ENCODE assay signal across 10 cellular contexts in the genomic region with DNA sequence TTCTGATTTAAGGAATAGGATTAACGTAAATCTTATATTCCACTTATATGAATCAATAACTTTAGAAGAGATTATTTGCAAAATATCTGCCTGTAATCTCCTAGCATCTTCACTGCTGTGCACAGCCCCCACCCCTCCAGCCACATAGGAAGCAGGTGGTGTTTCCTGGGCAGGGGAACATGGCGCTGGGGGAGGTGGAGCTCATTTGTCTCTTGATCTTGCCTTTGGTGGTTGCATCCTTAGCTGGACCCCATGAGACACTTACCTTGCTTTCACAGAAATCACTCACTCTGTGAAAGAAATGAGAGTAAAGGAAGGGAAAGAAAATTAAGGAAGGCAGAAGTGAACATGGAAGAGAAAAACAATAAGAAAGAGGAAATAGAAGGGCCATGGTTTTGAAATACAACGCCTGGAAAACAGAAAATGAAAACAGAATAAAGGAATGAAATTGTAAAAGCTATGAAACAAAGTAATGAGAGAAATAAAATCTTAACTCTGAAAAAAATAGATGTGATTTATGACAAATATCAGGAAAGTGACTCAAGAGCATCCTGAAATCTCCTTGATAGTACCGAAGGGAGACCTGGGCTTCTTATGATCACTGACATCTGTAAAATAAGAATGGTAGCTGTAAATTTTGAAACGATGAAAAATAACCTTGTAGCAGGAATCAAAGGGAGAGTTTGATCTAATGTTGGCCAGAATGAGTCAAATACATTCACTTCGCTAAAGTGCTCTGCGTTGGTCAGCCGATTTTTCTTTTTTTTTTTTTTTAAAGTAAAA. TPM values are rescaled to one million over a fixed set of nuclear protein-coding genes. Genes with fewer than 3 reads are reported as not detected.
DNase-seq lines count a peak whose midpoint lies in the region; ATAC-seq, FAIRE-seq and TF ChIP-seq lines count a peak whose summit lies in the region.
"Had no signal": no experiment of that assay in that cellular context is flagged by ENCODE, and none has a peak within 500 bp of the region (broad histone marks: within the 10 kb centered on the region; RNA-seq: fewer than 3 reads in every experiment).

No MANE protein-coding gene starts in this region.

- peak overlapping the region; percentile 52 for H4K91ac ChIP-seq in H1 (replicated peaks; ENCODE audit: insufficient read length, low read length)

- TF ChIP-seq POLR2A in H1 (IDR thresholded peaks at IDR 0.05; ENCODE audit: control extremely low read depth in 1 of 2, low read depth in 2 of 2, low read length in 2 of 2): no peak
- TF ChIP-seq POLR2A in gastroesophageal sphincter (IDR thresholded peaks at IDR 0.05): no peak

- TF ChIP-seq CTCF in H1 (IDR thresholded peaks at IDR 0.05; ENCODE audit: control extremely low read depth in 1 of 3, insufficient read depth in 1 of 3, low read depth in 1 of 3, low read length in 3 of 3) (no peak), nephron progenitor cell (IDR thresholded peaks at IDR 0.05) (no peak), GM13977 (IDR thresholded peaks at IDR 0.05; ENCODE audit: extremely low read depth, insufficient read depth, missing control alignments) (no peak), gastroesophageal sphincter (IDR thresholded peaks at IDR 0.05) (no peak)

- H4K8ac ChIP-seq in H1 (ENCODE audit: extremely low read depth, insufficient read depth, low read length): no peak overlapping the region

- H4K5ac ChIP-seq in H1 (ENCODE audit: insufficient read length, low read depth, low read length): no peak overlapping the region

- H2BK20ac ChIP-seq in H1 (ENCODE audit: low read length): peak overlapping the region; percentile 62; the same call in 1 of the 2 replicates

- H2AK5ac ChIP-seq in H1 (ENCODE audit: low read depth, low read length): no peak overlapping the region

- H4K20me1 ChIP-seq in H1 (replicated peaks in 1 of 2; ENCODE audit: control insufficient read depth in 1 of 2, insufficient read depth in 2 of 2, low read length in 2 of 2): no peaks in the 10 kb centered on the region

- peak overlapping the region in 1 of 2 experiments; percentile 27; a peak in 1 of 4 replicates for H3K4me2 ChIP-seq in H1 (ENCODE audit: insufficient read depth in 1 of 2, low read depth in 2 of 2, low read length in 2 of 2)

- no peak overlapping the region for H2BK15ac ChIP-seq in H1 (ENCODE audit: low read length)

- no peak overlapping the region for H3K23ac ChIP-seq in H1 (ENCODE audit: insufficient read length)

- H2BK12ac ChIP-seq in H1 (ENCODE audit: low read depth, low read length): peak overlapping the region; percentile 76; the same call in 1 of the 2 replicates

- 53% methylated on average over 8 of the region's 8 CpGs; no CpG with 5 or more reads in 1 of the 2 experiments for WGBS in H1 (ENCODE audit: extremely low coverage in 1 of 2, insufficient coverage in 1 of 2, insufficient read length in 1 of 2, insufficient replicate concordance in 2 of 2, low coverage in 1 of 2, low lambda C conversion rate in 2 of 2, missing lambda C conversion rate in 1 of 2), 2 experiments
- WGBS in gastroesophageal sphincter (ENCODE audit: low coverage in 1 of 2), 2 donors: 68 to 74% methylated on average over 6 to 8 of the region's 8 CpGs

- POLR2A ChIA-PET in CD4-positive, alpha-beta memory T cell (lab: Charles Lee; ENCODE audit: partially characterized antibody): interaction anchor here (0.6 to 6.0 kb wide), 21 partner anchors 8 to 1449 kb away, joined by 3 to 181 read pairs (median 5); partner anchors contain the start of genes CAB39L, INTS6, KPNA3 and RNASEH2B
- POLR2A ChIA-PET in H1 (lab: Charles Lee; ENCODE audit: partially characterized antibody): interaction anchor here (1.1 to 2.7 kb wide), 3 partner anchors 17 to 895 kb away, joined by 3 to 13 read pairs (median 4); partner anchors contain the start of gene RNASEH2B

- H3K18ac ChIP-seq in H1 (ENCODE audit: extremely low read depth, low read length): no peak overlapping the region

- H3K4me3 Mint-ChIP-seq in CD4-positive, alpha-beta memory T cell: peak overlapping the region; percentile 77 to 91 (median 84)
- no peak overlapping the region for H3K4me3 Mint-ChIP-seq in nephron progenitor cell

- H3K9me3 ChIP-seq in CD4-positive, alpha-beta memory T cell (ENCODE audit: control insufficient read depth in 1 of 2, low read length in 2 of 2): no peaks in the 10 kb centered on the region
- H3K9me3 ChIP-seq in H1 (ENCODE audit: insufficient read depth in 2 of 2, low read depth in 1 of 2, low read length in 1 of 2): no peaks in the 10 kb centered on the region; a peak in 1 of 4 replicates
- no peaks in the 10 kb centered on the region for H3K9me3 ChIP-seq in gastroesophageal sphincter

- H3K56ac ChIP-seq in H1 (replicated peaks; ENCODE audit: insufficient read length, low read depth, low read length): no peak overlapping the region

- H3K36me3 Mint-ChIP-seq in CD4-positive, alpha-beta memory T cell: peaks cover 0 to 6% of the 10 kb centered on the region in 2 donors
- H3K36me3 Mint-ChIP-seq in nephron progenitor cell (ENCODE audit: low read depth): no peaks in the 10 kb centered on the region

- peak overlapping the region; percentile 78 to 99 (median 95) for H3K27ac Mint-ChIP-seq in CD4-positive, alpha-beta memory T cell
- no peak overlapping the region for H3K27ac Mint-ChIP-seq in nephron progenitor cell

- H2AFZ ChIP-seq in H1 (ENCODE audit: low read length): no peak overlapping the region

- no peaks in the 10 kb centered on the region for H3K27me3 ChIP-seq in CD4-positive, alpha-beta memory T cell (ENCODE audit: insufficient read depth, low read length)
- H3K27me3 ChIP-seq in H1 (replicated peaks in 1 of 4; ENCODE audit: control insufficient read depth in 3 of 4, extremely low read depth in 1 of 4, insufficient read depth in 3 of 4, low read length in 3 of 4): no peaks in the 10 kb centered on the region
- H3K27me3 ChIP-seq in gastroesophageal sphincter: no peaks in the 10 kb centered on the region

- H3K4me3 ChIP-seq in CD4-positive, alpha-beta memory T cell (ENCODE audit: low read length in 2 of 2): peak overlapping the region in 1 of 2 donors; percentile 29
- H3K4me3 ChIP-seq in H1 (ENCODE audit: extremely low read depth in 1 of 4, insufficient read depth in 2 of 4, low read depth in 3 of 4, low read length in 4 of 4) (no peak overlapping the region), gastroesophageal sphincter (no peak overlapping the region)

- in situ Hi-C loops in GM13977 (cut with MboI; ENCODE audit: low pct_unique_long_range_greater_than_20kb, low sequenced_read_pairs, unreplicated experiment): no loop called here

- peak overlapping the region; percentile 28 for H3K4ac ChIP-seq in H1 (replicated peaks; ENCODE audit: insufficient read length, low read depth, low read length)

- H3K79me2 ChIP-seq in H1 (ENCODE audit: control insufficient read depth in 1 of 2, insufficient read depth in 2 of 2, low read length in 2 of 2): no peaks in the 10 kb centered on the region

- peaks cover 45% of the 10 kb centered on the region for H3K4me1 ChIP-seq in CD4-positive, alpha-beta memory T cell (ENCODE audit: insufficient read depth, low read length)
- H3K4me1 ChIP-seq in H1 (replicated peaks in 1 of 4; ENCODE audit: control insufficient read depth in 3 of 4, insufficient read depth in 4 of 4, low read length in 3 of 4) (peaks cover 0 to 11% (median 5%) of the 10 kb centered on the region in 4 experiments; a peak in 4 of 7 replicates), gastroesophageal sphincter (peaks cover 0 to 14% (median 0%) of the 10 kb centered on the region in 3 donors)

- H3K23me2 ChIP-seq in H1 (ENCODE audit: low read depth, low read length): no peaks in the 10 kb centered on the region

- peaks cover 0 to 2% of the 10 kb centered on the region in 2 donors for H3K27me3 Mint-ChIP-seq in CD4-positive, alpha-beta memory T cell
- peaks cover 3% of the 10 kb centered on the region for H3K27me3 Mint-ChIP-seq in nephron progenitor cell (ENCODE audit: low read depth, poor library complexity)

- no peak for FAIRE-seq in H1 (lab: Jason Lieb, UNC)

- no peak overlapping the region for H3K14ac ChIP-seq in H1 (ENCODE audit: insufficient read length)

- H3K4me1 Mint-ChIP-seq in CD4-positive, alpha-beta memory T cell: peaks cover 35 to 46% (median 39%) of the 10 kb centered on the region in 4 donors
- no peaks in the 10 kb centered on the region for H3K4me1 Mint-ChIP-seq in nephron progenitor cell

- peak; percentile 34 for ATAC-seq in GM21381 (IDR thresholded peaks at IDR 0.05; ENCODE audit: unreplicated experiment)
- ATAC-seq in gastroesophageal sphincter: no peak
- ATAC-seq: left colon had no signal

- H3K79me1 ChIP-seq in H1 (ENCODE audit: low read depth, low read length): no peaks in the 10 kb centered on the region

- CTCF ChIA-PET in CD4-positive, alpha-beta memory T cell (lab: Charles Lee; ENCODE audit: partially characterized antibody): interaction anchor here (0.7 to 6.1 kb wide), 14 partner anchors 10 to 916 kb away, joined by 3 to 70 read pairs (median 4); partner anchors contain the start of genes RNASEH2B and TRIM13
- CTCF ChIA-PET in H1 (lab: Charles Lee; ENCODE audit: partially characterized antibody): interaction anchor here (0.6 to 2.3 kb wide), 9 partner anchors 12 to 1332 kb away, joined by 3 to 6 read pairs (median 4); no protein-coding TSS in a partner anchor

- no peak overlapping the region for H3K9ac ChIP-seq in H1 (replicated peaks in 1 of 4; ENCODE audit: extremely low read depth in 1 of 4, low read depth in 3 of 4, low read length in 3 of 4)

- no peaks in the 10 kb centered on the region for H3K36me3 ChIP-seq in CD4-positive, alpha-beta memory T cell (ENCODE audit: insufficient read depth, low read length)
- H3K36me3 ChIP-seq in H1 (ENCODE audit: control insufficient read depth in 2 of 4, insufficient read depth in 4 of 4, low read length in 3 of 4) (no peaks in the 10 kb centered on the region), gastroesophageal sphincter (no peaks in the 10 kb centered on the region)

- H3K9me3 Mint-ChIP-seq in CD4-positive, alpha-beta memory T cell: peaks cover 0 to 3% (median 0%) of the 10 kb centered on the region in 8 donors
- no peaks in the 10 kb centered on the region for H3K9me3 Mint-ChIP-seq in nephron progenitor cell

- no peak for TF ChIP-seq RAD21 in H1 (IDR thresholded peaks at IDR 0.05 in 1 of 2, conservative IDR thresholded peaks at IDR 0.05 in 1 of 2; ENCODE audit: low read depth in 2 of 2, low read length in 2 of 2)

- no peak overlapping the region for H2BK120ac ChIP-seq in H1 (replicated peaks; ENCODE audit: low read depth, low read length)

- no peak overlapping the region for H2BK5ac ChIP-seq in H1 (ENCODE audit: low read depth, low read length)

- peak overlapping the region; percentile 56 for H3K27ac ChIP-seq in CD4-positive, alpha-beta memory T cell (ENCODE audit: low read depth, low read length)
- H3K27ac ChIP-seq in H1 (ENCODE audit: low read depth, low read length) (no peak overlapping the region), gastroesophageal sphincter (no peak overlapping the region)

- peak; percentile 38 to 69 (median 51) for DNase-seq in CD4-positive, alpha-beta memory T cell
- DNase-seq in T-helper 1 cell (peak in 4 of 5 donors; percentile 9 to 79 (median 20)), H1 (ENCODE audit: low read depth in 1 of 2, low spot score in 2 of 2) (no peak), nephron progenitor cell (no peak), NCI-H446 treated with DMSO at 0.1 percent for 48 hours (lab: John Stamatoyannopoulos, UW) (no peak), GM13977 (ENCODE audit: low spot score) (no peak)

- no peak for TF ChIP-seq EP300 in H1 (IDR thresholded peaks at IDR 0.05; ENCODE audit: borderline replicate concordance in 1 of 2, low read depth in 2 of 2, low read length in 2 of 2)
- no peak for TF ChIP-seq EP300 in gastroesophageal sphincter (IDR thresholded peaks at IDR 0.05)

- intact Hi-C loops in CD4-positive, alpha-beta memory T cell (cut with micrococcal nuclease): loop anchor here (2.0 to 5.0 kb wide), 4 partner anchors 525 to 1100 kb away; partner anchors contain the start of genes KPNA3 and TRIM13

RNA-seq across cellular contexts. Expression of gene RNASEH2B, which starts 17.2 kb away (rescaled TPM):
- 10 to 100 TPM; 88.9 to 96.2 TPM for total RNA-seq in CD4-positive, alpha-beta memory T cell
- polyA plus RNA-seq in CD4-positive, alpha-beta memory T cell: 100 to 1,000 TPM; 111 to 133 TPM
- total RNA-seq in H1 (2021; fragmentation: NEBNext Ultra II Directional; extraction: Animal tissue kit (Norgen Biotek cat#: 25700)): 43.8 and 43.9 TPM in 2 replicates
- polyA plus RNA-seq in H1 (2011; rRNA removed): 8.5 and 19.3 TPM in 2 replicates
- polyA plus RNA-seq in H1 (2011; cell fraction: cytosol; rRNA removed): 21.2 TPM
- 7.2 TPM for polyA plus RNA-seq in H1 (2011; cell fraction: nucleus; rRNA removed)
- 26.5 to 52.4 TPM (median 33.4 TPM) in 4 replicates for polyA plus RNA-seq in H1 (2012, experiment 1 of 2)
- 19.3 TPM for polyA plus RNA-seq in H1 (2012, experiment 2 of 2)
- polyA plus RNA-seq in H1 (2013, experiment 1 of 2): 44.7 TPM
- 45.8 TPM for polyA plus RNA-seq in H1 (2013, experiment 2 of 2)
- 17.2 and 19.5 TPM in 2 replicates for polyA minus RNA-seq in H1 (2011; rRNA and poly(A)+ RNA removed)
- 11.7 TPM for polyA minus RNA-seq in H1 (2011; cell fraction: cytosol; rRNA and poly(A)+ RNA removed)
- polyA minus RNA-seq in H1 (2011; cell fraction: nucleus; rRNA and poly(A)+ RNA removed): 66.1 TPM
- total RNA-seq in gastroesophageal sphincter: 10 to 100 TPM; 31.6 to 76.5 (median 51.6) TPM

RNA-seq across cellular contexts. Expression of gene DLEU7, which starts 48.9 kb away (rescaled TPM):
- not detected for total RNA-seq in CD4-positive, alpha-beta memory T cell
- under 1 TPM in 1 of 2 donors, not detected in 1; 0.22 TPM for polyA plus RNA-seq in CD4-positive, alpha-beta memory T cell
- 4.9 and 5.4 TPM in 2 replicates for total RNA-seq in H1 (2021; fragmentation: NEBNext Ultra II Directional; extraction: Animal tissue kit (Norgen Biotek cat#: 25700))
- polyA plus RNA-seq in H1 (2011; rRNA removed): 4.0 and 5.2 TPM in 2 replicates
- polyA plus RNA-seq in H1 (2011; cell fraction: cytosol; rRNA removed): 4.3 TPM
- polyA plus RNA-seq in H1 (2011; cell fraction: nucleus; rRNA removed): 3.2 TPM
- 2.5 to 4.0 TPM (median 3.2 TPM) in 4 replicates for polyA plus RNA-seq in H1 (2012, experiment 1 of 2)
- polyA plus RNA-seq in H1 (2012, experiment 2 of 2): 2.6 TPM
- 1.8 TPM for polyA plus RNA-seq in H1 (2013, experiment 1 of 2)
- polyA plus RNA-seq in H1 (2013, experiment 2 of 2): 2.2 TPM
- 2.4 and 3.8 TPM in 2 replicates for polyA minus RNA-seq in H1 (2011; rRNA and poly(A)+ RNA removed)
- polyA minus RNA-seq in H1 (2011; cell fraction: cytosol; rRNA and poly(A)+ RNA removed): 2.3 TPM
- 12.3 TPM for polyA minus RNA-seq in H1 (2011; cell fraction: nucleus; rRNA and poly(A)+ RNA removed)
- 1 to 10 TPM in 1 of 4 donors, not detected in 3; 1.1 TPM for total RNA-seq in gastroesophageal sphincter
- total RNA-seq: HT1080 had no signal

Comparison
In these comparisons a context has a peak if more than half of its experiments do, and no peak if none do; other contexts are left out.
1. DNase-seq: peak in CD4-positive, alpha-beta memory T cell (5 of 5) and T-helper 1 cell (4 of 5); none in H1 (0 of 2), nephron progenitor cell (single experiment), NCI-H446 treated with DMSO at 0.1 percent for 48 hours (single experiment) and GM13977 (single experiment).